In genomic region chr6:27174958-27175357, GRCh38 we compare ENCODE assay signal across 22 cellular contexts.
DNase-seq lines count a peak whose midpoint lies in the region; ATAC-seq and TF ChIP-seq lines count a peak whose summit lies in the region.
"Had no signal": no experiment of that assay in that cellular context is flagged by ENCODE, and none has a peak within 500 bp of the region (broad histone marks: within the 10 kb centered on the region; RNA-seq: fewer than 3 reads in every experiment).

No MANE protein-coding gene starts in this region.

- no peaks in the 10 kb centered on the region for H3K4me1 ChIP-seq in Loucy (ENCODE audit: insufficient read depth, low read length, poor library complexity, severe bottlenecking)
- H3K4me1 ChIP-seq: SJCRH30 had no signal

- H3K9ac ChIP-seq in Loucy (ENCODE audit: low read depth, low read length, poor library complexity, severe bottlenecking): no peak overlapping the region

- no peaks in the 10 kb centered on the region for H3K36me3 Mint-ChIP-seq in activated CD4-positive, alpha-beta T cell treated with anti-CD3 and anti-CD28 coated beads, Interleukin-2, amount 10 ng/mL, durations not matched to agents 24 days and 14 days (ENCODE audit: low read depth)
- peaks cover 20% of the 10 kb centered on the region for H3K36me3 Mint-ChIP-seq in activated T-helper 17 cell treated with anti-CD3 and anti-CD28 coated beads, Interleukin-2, amount 50 U/mL, for 72 hours (ENCODE audit: low read depth)
- H3K36me3 Mint-ChIP-seq in neural crest cell (ENCODE audit: low read depth): peaks cover 15% of the 10 kb centered on the region

- H3K4me1 Mint-ChIP-seq in activated CD4-positive, alpha-beta T cell treated with anti-CD3 and anti-CD28 coated beads, Interleukin-2, amount 10 ng/mL, durations not matched to agents 24 days and 14 days: peaks cover 17% of the 10 kb centered on the region
- H3K4me1 Mint-ChIP-seq in activated T-helper 17 cell treated with anti-CD3 and anti-CD28 coated beads, Interleukin-2, amount 50 U/mL, for 72 hours: peaks cover 8% of the 10 kb centered on the region
- H3K4me1 Mint-ChIP-seq in neural crest cell: peaks cover 27% of the 10 kb centered on the region

- H3K27me3 ChIP-seq in Loucy (ENCODE audit: insufficient read depth, low read length, poor library complexity, severe bottlenecking) (no peaks in the 10 kb centered on the region), dorsolateral prefrontal cortex (peaks cover 0 to 4% (median 0%) of the 10 kb centered on the region in 45 donors), MG63 (no peaks in the 10 kb centered on the region)
- H3K27me3 ChIP-seq: SJCRH30 had no signal

- H3K9me2 ChIP-seq in Loucy (replicated peaks; ENCODE audit: low read depth, low read length): no peaks in the 10 kb centered on the region

- H2AFZ ChIP-seq in Loucy (ENCODE audit: low read length): peak overlapping the region; percentile 42; the same call in 1 of the 2 replicates

- no peaks in the 10 kb centered on the region for H3K79me2 ChIP-seq in Loucy (ENCODE audit: insufficient read depth, low read length)

- no peaks in the 10 kb centered on the region for H4K20me1 ChIP-seq in Loucy (ENCODE audit: insufficient read depth, low read length, poor library complexity, severe bottlenecking)

- no peaks in the 10 kb centered on the region for H3K36me3 ChIP-seq in Loucy (ENCODE audit: insufficient read depth, low read length)
- no peaks in the 10 kb centered on the region for H3K36me3 ChIP-seq in MG63
- H3K36me3 ChIP-seq: SJCRH30 had no signal

- ATAC-seq in activated T-helper 17 cell treated with anti-CD3 and anti-CD28 coated beads, Interleukin-2, amount 50 U/mL, for 72 hours (replicated peaks): no peak
- ATAC-seq in HG03045 (IDR thresholded peaks at IDR 0.05; ENCODE audit: unreplicated experiment): no peak
- ATAC-seq: HCT116, Panc1 had no signal

- H3F3A ChIP-seq in Loucy (ENCODE audit: low read depth): peaks cover 2% of the 10 kb centered on the region; the same call in 1 of the 2 replicates

- no peak overlapping the region for H3K27ac ChIP-seq in dorsolateral prefrontal cortex
- H3K27ac ChIP-seq: C4-2B, SJCRH30 had no signal

- no peak overlapping the region for H3K4me3 Mint-ChIP-seq in activated CD4-positive, alpha-beta T cell treated with anti-CD3 and anti-CD28 coated beads, Interleukin-2, amount 10 ng/mL, durations not matched to agents 24 days and 14 days
- H3K4me3 Mint-ChIP-seq in activated T-helper 17 cell treated with anti-CD3 and anti-CD28 coated beads, Interleukin-2, amount 50 U/mL, for 72 hours: peak overlapping the region; percentile 92
- peak overlapping the region; percentile 77 for H3K4me3 Mint-ChIP-seq in neural crest cell

- H3K9me3 ChIP-seq in Loucy (ENCODE audit: insufficient read depth, low read depth, low read length): no peaks in the 10 kb centered on the region
- no peaks in the 10 kb centered on the region for H3K9me3 ChIP-seq in MG63
- H3K9me3 ChIP-seq: SJCRH30 had no signal

- H3K4me2 ChIP-seq in Loucy (ENCODE audit: low read depth, low read length, poor library complexity, severe bottlenecking): no peak overlapping the region

- H3K27me3 Mint-ChIP-seq in activated CD4-positive, alpha-beta T cell treated with anti-CD3 and anti-CD28 coated beads, Interleukin-2, amount 10 ng/mL, durations not matched to agents 24 days and 14 days: peaks cover 17% of the 10 kb centered on the region
- no peaks in the 10 kb centered on the region for H3K27me3 Mint-ChIP-seq in activated T-helper 17 cell treated with anti-CD3 and anti-CD28 coated beads, Interleukin-2, amount 50 U/mL, for 72 hours
- H3K27me3 Mint-ChIP-seq in neural crest cell (ENCODE audit: low read depth): peaks cover 38% of the 10 kb centered on the region

- no peak overlapping the region for H3K27ac Mint-ChIP-seq in activated CD4-positive, alpha-beta T cell treated with anti-CD3 and anti-CD28 coated beads, Interleukin-2, amount 10 ng/mL, durations not matched to agents 24 days and 14 days
- no peak overlapping the region for H3K27ac Mint-ChIP-seq in activated T-helper 17 cell treated with anti-CD3 and anti-CD28 coated beads, Interleukin-2, amount 50 U/mL, for 72 hours
- H3K27ac Mint-ChIP-seq in neural crest cell (ENCODE audit: unreplicated experiment): no peak overlapping the region

- TF ChIP-seq CTCF in Loucy (conservative IDR thresholded peaks at IDR 0.05; ENCODE audit: low read length): no peak
- TF ChIP-seq CTCF in neural crest cell (conservative IDR thresholded peaks at IDR 0.05): no peak
- TF ChIP-seq CTCF in dorsolateral prefrontal cortex (IDR thresholded peaks at IDR 0.05 in 54 of 56, conservative IDR thresholded peaks at IDR 0.05 in 2 of 56; ENCODE audit: low read depth in 1 of 56, partially characterized antibody in 56 of 56): no peak

- intact Hi-C loops in activated CD4-positive, alpha-beta T cell treated with anti-CD3 and anti-CD28 coated beads, Interleukin-2, amount 10 ng/mL, durations not matched to agents 24 days and 14 days (cut with micrococcal nuclease): loop anchor here (5.0 kb wide), 3 partner anchors 212 to 1767 kb away; partner anchors contain the start of gene ZNF391
- intact Hi-C loops in dorsolateral prefrontal cortex (cut with DNase I): loop anchor here (5.0 to 10.0 kb wide), 3 partner anchors 300 to 727 kb away; partner anchors contain the start of gene ZNF184 (in 1 of the 2)

- H3K9me3 Mint-ChIP-seq in activated CD4-positive, alpha-beta T cell treated with anti-CD3 and anti-CD28 coated beads, Interleukin-2, amount 10 ng/mL, durations not matched to agents 24 days and 14 days: peaks cover 5% of the 10 kb centered on the region
- H3K9me3 Mint-ChIP-seq in activated T-helper 17 cell treated with anti-CD3 and anti-CD28 coated beads, Interleukin-2, amount 50 U/mL, for 72 hours: no peaks in the 10 kb centered on the region
- H3K9me3 Mint-ChIP-seq in neural crest cell: peaks cover 12% of the 10 kb centered on the region

- no peak overlapping the region for H3K4me3 ChIP-seq in Loucy (ENCODE audit: low read length, poor library complexity, severe bottlenecking)
- no peak overlapping the region for H3K4me3 ChIP-seq in dorsolateral prefrontal cortex
- H3K4me3 ChIP-seq in MG63: no peak overlapping the region

- DNase-seq in activated CD4-positive, alpha-beta T cell treated with anti-CD3 and anti-CD28 coated beads, Interleukin-2, amount 10 ng/mL, durations not matched to agents 24 days and 14 days: peak; percentile 56
- DNase-seq in activated CD4-positive, alpha-beta T cell treated with anti-CD3 and anti-CD28 coated beads, Interleukin-2, amount 50 U/mL, for 48 hours: no peak
- no peak for DNase-seq in neural crest cell (ENCODE audit: low read depth, low spot score)
- DNase-seq in dorsolateral prefrontal cortex: no peak
- no peak for DNase-seq in MG63
- DNase-seq: AML-193; EL; GF-D8; Kasumi-1; NCI-H1092 treated with DMSO at 0.1 percent for 48 hours; NCI-H1436 treated with DMSO at 0.1 percent for 48 hours; NCI-H1930; NCI-H2227 treated with DMSO at 0.1 percent for 48 hours; NCI-H510A; NK-92 treated with Interleukin-12 subunit alpha and Interleukin-12 subunit beta, amount 100 ng/mL, for 24 hours; SJCRH30 had no signal
